In genomic region chr19:49593233-49594113, GRCh38 we compare ENCODE assay signal across 8 cellular contexts. TPM values are rescaled to one million over a fixed set of nuclear protein-coding genes. Genes with fewer than 3 reads are reported as not detected.
A peak's percentile ranks its signal among the peaks of the same experiment; 100 is the strongest.
DNase-seq lines count a peak whose midpoint lies in the region; ATAC-seq and TF ChIP-seq lines count a peak whose summit lies in the region.

No MANE protein-coding gene starts in this region.

- ATAC-seq in GM19351 (IDR thresholded peaks at IDR 0.05; ENCODE audit: unreplicated experiment): peak; percentile 45
- peak; percentile 55 for ATAC-seq in stimulated activated naive CD8-positive, alpha-beta T cell treated with anti-CD3 and anti-CD28 coated beads, Interleukin-15, Interleukin-2, amounts not matched to agents 100 U/mL and 50 U/mL, for 24 hours

- no peaks in the 10 kb centered on the region for H4K20me1 ChIP-seq in neural cell (ENCODE audit: insufficient read depth)

- H3K27ac ChIP-seq in neural cell (ENCODE audit: low read length): peak overlapping the region; percentile 97

- no peaks in the 10 kb centered on the region for H3K27me3 Mint-ChIP-seq in IgD-negative memory B cell

- H3K79me2 ChIP-seq in neural cell (replicated peaks; ENCODE audit: insufficient read depth, low read length): peaks cover 23% of the 10 kb centered on the region

- H3K4me3 ChIP-seq in fibroblast of villous mesenchyme (ENCODE audit: low read depth, low read length) (peak overlapping the region; percentile 87), neural cell (ENCODE audit: low read length) (peak overlapping the region; percentile 95)

- H3K27ac Mint-ChIP-seq in IgD-negative memory B cell: peak overlapping the region; percentile 87 to 94 (median 92)

- no peaks in the 10 kb centered on the region for H3F3A ChIP-seq in neural cell (ENCODE audit: insufficient read depth, low read length, poor library complexity, severe bottlenecking)

- no peaks in the 10 kb centered on the region for H3K9me2 ChIP-seq in neural cell (ENCODE audit: insufficient read depth, low read length)

- peak overlapping the region; percentile 80 to 94 (median 92) for H3K4me3 Mint-ChIP-seq in IgD-negative memory B cell

- peaks cover 10 to 25% (median 19%) of the 10 kb centered on the region in 3 donors for H3K4me1 Mint-ChIP-seq in IgD-negative memory B cell

- DNase-seq in Ammon's horn (ENCODE audit: low spot score) (peak; percentile 98), SHP77 treated with DMSO at 0.1 percent for 48 hours (lab: John Stamatoyannopoulos, UW) (peak; percentile 69), activated gamma-delta T cell treated with Interleukin-2 at 50 U/mL for 16 hours (peak; percentile 92), fibroblast of villous mesenchyme (ENCODE audit: low read depth) (peak; percentile 90)
- DNase-seq in stimulated activated naive CD8-positive, alpha-beta T cell treated with anti-CD3 and anti-CD28 coated beads, Interleukin-15, Interleukin-2, amounts not matched to agents 100 U/mL and 50 U/mL, for 24 hours: peak; percentile 96

- H3K4me2 ChIP-seq in neural cell (ENCODE audit: low read length): peak overlapping the region; percentile 67

- no peaks in the 10 kb centered on the region for H3K36me3 ChIP-seq in neural cell (ENCODE audit: insufficient read depth, low read length)

- no peaks in the 10 kb centered on the region for H3K9me3 Mint-ChIP-seq in IgD-negative memory B cell

- no peak for TF ChIP-seq EP300 in neural cell (conservative IDR thresholded peaks at IDR 0.05; ENCODE audit: poor library complexity, severe bottlenecking)

- peak overlapping the region; percentile 96 for H3K9ac ChIP-seq in neural cell (ENCODE audit: low read length)

- H2AFZ ChIP-seq in neural cell (ENCODE audit: low read depth, low read length): no peak overlapping the region

- H3K36me3 Mint-ChIP-seq in IgD-negative memory B cell: peaks cover 2% of the 10 kb centered on the region

- no peak for TF ChIP-seq RAD21 in neural cell (conservative IDR thresholded peaks at IDR 0.05)

- TF ChIP-seq CTCF in fibroblast of villous mesenchyme (IDR thresholded peaks at IDR 0.05; ENCODE audit: insufficient read depth, low read depth, low read length): no peak
- TF ChIP-seq CTCF in neural cell (IDR thresholded peaks at IDR 0.05; ENCODE audit: poor library complexity, severe bottlenecking): no peak

- no peaks in the 10 kb centered on the region for H3K9me3 ChIP-seq in neural cell (ENCODE audit: low read length)

- H3K27me3 ChIP-seq in neural cell (ENCODE audit: insufficient read depth, low read depth, low read length): no peaks in the 10 kb centered on the region

TF ChIP-seq in neural cell, 6 proteins besides CTCF, POLR2A, EP300 and RAD21:
- TF ChIP-seq TAF1 (IDR thresholded peaks at IDR 0.05; ENCODE audit: low read depth) (no peak), POLR2AphosphoS5 (IDR thresholded peaks at IDR 0.05) (peak; percentile 49), EZH2 (IDR thresholded peaks at IDR 0.05; ENCODE audit: borderline replicate concordance, insufficient read depth, low read length, poor library complexity, severe bottlenecking) (no peak)
TF ChIP-seq in neural cell: peak in this region for 1.

RNA-seq across cellular contexts. Expression of gene PRR12, which starts 2.5 kb away (rescaled TPM):
- polyA plus RNA-seq in IgD-negative memory B cell (0.70 TPM), neural cell (1.2 and 1.7 TPM in 2 replicates)
- 3.0 and 3.9 TPM in 2 replicates for total RNA-seq in fibroblast of villous mesenchyme
- polyA minus RNA-seq in neural cell: 6.3 and 8.3 TPM in 2 replicates

RNA-seq across cellular contexts. Expression of gene PRRG2, which starts 12.4 kb away (rescaled TPM):
- polyA plus RNA-seq in IgD-negative memory B cell (0.26 TPM), neural cell (not detected in 2 replicates)
- 0.32 and 0.43 TPM in 2 replicates for total RNA-seq in fibroblast of villous mesenchyme
- polyA minus RNA-seq in neural cell: 0.69 and 2.2 TPM in 2 replicates

RNA-seq across cellular contexts. Expression of gene NOSIP, which starts 13.1 kb away (rescaled TPM):
- polyA plus RNA-seq in IgD-negative memory B cell (144 TPM), neural cell (129 and 153 TPM in 2 replicates)
- total RNA-seq in fibroblast of villous mesenchyme: 76.9 and 101 TPM in 2 replicates
- 60.0 and 71.6 TPM in 2 replicates for polyA minus RNA-seq in neural cell

RNA-seq across cellular contexts. Expression of gene RRAS, which starts 46.5 kb away (rescaled TPM):
- polyA plus RNA-seq in IgD-negative memory B cell (18.4 TPM), neural cell (1.2 TPM in 1 of 2 replicates, not detected in the other)
- 43.2 and 44.5 TPM in 2 replicates for total RNA-seq in fibroblast of villous mesenchyme
- 0.73 TPM in 1 of 2 replicates, not detected in the other for polyA minus RNA-seq in neural cell

RNA-seq across cellular contexts. Expression of gene SCAF1, which starts 48.5 kb away (rescaled TPM):
- polyA plus RNA-seq in IgD-negative memory B cell (3.4 TPM), neural cell (11.9 and 12.8 TPM in 2 replicates)
- total RNA-seq in fibroblast of villous mesenchyme: 17.4 and 18.1 TPM in 2 replicates
- 24.8 and 30.4 TPM in 2 replicates for polyA minus RNA-seq in neural cell

Comparison
In these comparisons a context has a peak if more than half of its experiments do, and no peak if none do; other contexts are left out.
1. Peak in every context shown above with its lines: DNase-seq, ATAC-seq, H3K4me3 ChIP-seq and H3K27ac ChIP-seq.